In the genomic region with DNA sequence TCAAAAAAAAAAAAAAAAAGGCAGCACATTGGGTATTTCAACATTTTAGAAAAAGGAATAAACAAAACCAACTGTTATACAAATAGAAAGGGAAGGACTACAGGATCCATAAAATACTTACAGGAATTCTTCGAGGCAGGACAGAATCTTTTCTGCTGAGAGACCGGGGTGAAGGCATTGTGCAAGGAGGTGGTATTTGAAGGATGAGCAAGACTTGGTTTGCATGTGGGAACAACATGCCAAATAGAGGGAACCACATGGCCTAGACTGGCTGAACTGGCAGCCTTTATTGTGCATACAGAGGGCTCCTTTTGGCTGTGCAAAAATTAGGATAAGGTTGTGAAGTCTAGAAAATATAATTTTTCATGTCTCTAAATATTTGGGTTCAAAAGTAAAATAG, we compare ENCODE assay signal across 21 cellular contexts.
DNase-seq lines count a peak whose midpoint lies in the region; ATAC-seq, FAIRE-seq and TF ChIP-seq lines count a peak whose summit lies in the region.
"Had no signal": no experiment of that assay in that cellular context is flagged by ENCODE, and none has a peak within 500 bp of the region (broad histone marks: within the 10 kb centered on the region; RNA-seq: fewer than 3 reads in every experiment).

No MANE protein-coding gene starts in this region.

- CTCF ChIA-PET in A549 (lab: Yijun Ruan, JAX), result no interaction called here
- CTCF ChIA-PET in naive thymus-derived CD4-positive, alpha-beta T cell (lab: Charles Lee), result no interaction called here

- peak overlapping the region in 1 of 9 donors; percentile 28 for H3K27ac Mint-ChIP-seq in naive thymus-derived CD4-positive, alpha-beta T cell
- H3K27ac Mint-ChIP-seq: activated naive CD4-positive, alpha-beta T cell treated with anti-CD3 and anti-CD28 coated beads, Interleukin-2, amount 10 ng/mL, durations not matched to agents 7 days and 5 days; stimulated activated memory B cell treated with anti-CD40 and anti-IgM and Interleukin-4, amounts not matched to agents 10 μg/mL and 1 μg/mL and 100 μg/mL, for 72 hours had no signal

- ATAC-seq in A549 (peak; percentile 50 to 66; a peak in 4 of 6 replicates), GM19328 (IDR thresholded peaks at IDR 0.05; ENCODE audit: unreplicated experiment) (no peak)
- ATAC-seq in naive thymus-derived CD4-positive, alpha-beta T cell, result no peak
- ATAC-seq: left ventricle myocardium superior; stimulated activated memory B cell treated with anti-CD40 and anti-IgM and Interleukin-4, amounts not matched to agents 10 μg/mL and 1 μg/mL and 100 μg/mL, for 72 hours had no signal

- WGBS in A549 (ENCODE audit: missing lambda C conversion rate), result 72% methylated on average over 2 of the region's 2 CpGs

- peaks cover 24% of the 10 kb centered on the region for H3K4me1 ChIP-seq in A549
- no peaks in the 10 kb centered on the region for H3K4me1 ChIP-seq in naive thymus-derived CD4-positive, alpha-beta T cell (ENCODE audit: control insufficient read depth in 2 of 2, insufficient read depth in 2 of 2, low read length in 2 of 2)
- H3K4me1 ChIP-seq: Peyer's patch, tibial nerve had no signal

- TF ChIP-seq RAD21 in A549 (conservative IDR thresholded peaks at IDR 0.05 in 1 of 2, IDR thresholded peaks at IDR 0.05 in 1 of 2), result no peak

- TF ChIP-seq EP300 in A549 (IDR thresholded peaks at IDR 0.05), result no peak

- no peak for DNase-seq in A549 (ENCODE audit: low read depth in 1 of 2, low spot score in 1 of 2)
- DNase-seq in GM03348 (ENCODE audit: low spot score), result peak; percentile 81
- peak; percentile 11 for DNase-seq in RPMI7951 (ENCODE audit: low read depth)
- DNase-seq in fibroblast of peridontal ligament (ENCODE audit: extremely low read depth), result peak; percentile 91
- DNase-seq in substantia nigra (lab: John Stamatoyannopoulos, UW), result no peak
- no peak for DNase-seq in epidermal melanocyte (ENCODE audit: insufficient read length, low spot score)
- no peak for DNase-seq in naive thymus-derived CD4-positive, alpha-beta T cell
- DNase-seq: activated CD4-positive, alpha-beta T cell treated with anti-CD3 and anti-CD28 coated beads, Interleukin-2, amount 50 U/mL, for 48 hours; activated naive CD4-positive, alpha-beta T cell treated with anti-CD3 and anti-CD28 coated beads, Interleukin-2, amount 10 ng/mL, durations not matched to agents 7 days and 5 days; activated T-cell treated with anti-CD3 and anti-CD28 coated beads, Interleukin-2, amount 50 U/mL, for 1 hour; Kasumi-1; left ventricle myocardium superior; NCI-H1436; NCI-H2171 treated with DMSO at 0.1 percent for 48 hours; occipital lobe; Peyer's patch had no signal

- POLR2A ChIA-PET in A549 (lab: Yijun Ruan, JAX), result interaction anchor here (0.7 kb wide), 2 partner anchors 8 to 155 kb away, joined by 6 read pairs; no protein-coding TSS in a partner anchor
- POLR2A ChIA-PET in naive thymus-derived CD4-positive, alpha-beta T cell (lab: Charles Lee), result interaction anchor here (0.6 kb wide), 1 partner anchor 1806 kb away, joined by 3 read pairs; no protein-coding TSS in a partner anchor

- peaks cover 5 to 19% (median 10%) of the 10 kb centered on the region in 7 donors for H3K4me1 Mint-ChIP-seq in naive thymus-derived CD4-positive, alpha-beta T cell

- H3K36me3 Mint-ChIP-seq in naive thymus-derived CD4-positive, alpha-beta T cell, result peaks cover 0 to 12% (median 7%) of the 10 kb centered on the region in 5 donors

- no peak overlapping the region for H3K4me3 ChIP-seq in A549
- no peak overlapping the region for H3K4me3 ChIP-seq in naive thymus-derived CD4-positive, alpha-beta T cell (ENCODE audit: low read length)
- H3K4me3 ChIP-seq: Peyer's patch, right atrium auricular region, tibial nerve had no signal

- FAIRE-seq in A549 (lab: Jason Lieb, UNC), result no peak
- FAIRE-seq: colon had no signal

- peaks cover 0 to 1% (median 0%) of the 10 kb centered on the region in 11 donors for H3K9me3 Mint-ChIP-seq in naive thymus-derived CD4-positive, alpha-beta T cell
- H3K9me3 Mint-ChIP-seq: activated naive CD4-positive, alpha-beta T cell treated with anti-CD3 and anti-CD28 coated beads, Interleukin-2, amount 10 ng/mL, durations not matched to agents 7 days and 5 days; stimulated activated memory B cell treated with anti-CD40 and anti-IgM and Interleukin-4, amounts not matched to agents 10 μg/mL and 1 μg/mL and 100 μg/mL, for 72 hours had no signal

- TF ChIP-seq POLR2A in A549 (IDR thresholded peaks at IDR 0.05; ENCODE audit: low read length), result no peak

- H3K36me3 ChIP-seq in naive thymus-derived CD4-positive, alpha-beta T cell (ENCODE audit: control insufficient read depth in 2 of 3, insufficient read depth in 3 of 3, low read length in 3 of 3), result peaks cover 0 to 16% (median 0%) of the 10 kb centered on the region in 3 experiments
- H3K36me3 ChIP-seq: right atrium auricular region had no signal

- no peak overlapping the region for H3K4me2 ChIP-seq in A549

- no peaks in the 10 kb centered on the region for H3K27me3 Mint-ChIP-seq in naive thymus-derived CD4-positive, alpha-beta T cell
- H3K27me3 Mint-ChIP-seq: activated naive CD4-positive, alpha-beta T cell treated with anti-CD3 and anti-CD28 coated beads, Interleukin-2, amount 10 ng/mL, durations not matched to agents 7 days and 5 days; stimulated activated memory B cell treated with anti-CD40 and anti-IgM and Interleukin-4, amounts not matched to agents 10 μg/mL and 1 μg/mL and 100 μg/mL, for 72 hours had no signal

- TF ChIP-seq CTCF in A549 (IDR thresholded peaks at IDR 0.05), result no peak

- H3K27me3 ChIP-seq in naive thymus-derived CD4-positive, alpha-beta T cell (ENCODE audit: control insufficient read depth in 2 of 2, insufficient read depth in 2 of 2, low read length in 2 of 2), result no peaks in the 10 kb centered on the region
- H3K27me3 ChIP-seq: Peyer's patch, right atrium auricular region, tibial nerve had no signal

- H3K27ac ChIP-seq in A549 (no peak overlapping the region), substantia nigra (ENCODE audit: low read depth, low read length, poor library complexity, severe bottlenecking) (no peak overlapping the region)
- no peak overlapping the region for H3K27ac ChIP-seq in naive thymus-derived CD4-positive, alpha-beta T cell (ENCODE audit: low read depth, low read length)
- H3K27ac ChIP-seq: Peyer's patch, tibial nerve had no signal

- no peak overlapping the region for H3K4me3 Mint-ChIP-seq in naive thymus-derived CD4-positive, alpha-beta T cell
- H3K4me3 Mint-ChIP-seq: activated naive CD4-positive, alpha-beta T cell treated with anti-CD3 and anti-CD28 coated beads, Interleukin-2, amount 10 ng/mL, durations not matched to agents 7 days and 5 days; stimulated activated memory B cell treated with anti-CD40 and anti-IgM and Interleukin-4, amounts not matched to agents 10 μg/mL and 1 μg/mL and 100 μg/mL, for 72 hours had no signal

- H3K9me3 ChIP-seq in A549, result no peaks in the 10 kb centered on the region
- H3K9me3 ChIP-seq in naive thymus-derived CD4-positive, alpha-beta T cell (ENCODE audit: control insufficient read depth in 2 of 3, low read length in 3 of 3), result no peaks in the 10 kb centered on the region
- H3K9me3 ChIP-seq: Peyer's patch, right atrium auricular region, tibial nerve had no signal

- intact Hi-C loops in naive thymus-derived CD4-positive, alpha-beta T cell (cut with micrococcal nuclease), result no loop called here

TF ChIP-seq in A549, 52 proteins besides CTCF, POLR2A, EP300 and RAD21:
- no peak for TF ChIP-seq CHD2 (IDR thresholded peaks at IDR 0.05; ENCODE audit: low read length, partially characterized antibody)
- no peak for TF ChIP-seq FOSL2 (IDR thresholded peaks at IDR 0.05)
- no peak for TF ChIP-seq FOSL2 (CRISPR knock-in tag; IDR thresholded peaks at IDR 0.05)
- TF ChIP-seq, protein P1, sequence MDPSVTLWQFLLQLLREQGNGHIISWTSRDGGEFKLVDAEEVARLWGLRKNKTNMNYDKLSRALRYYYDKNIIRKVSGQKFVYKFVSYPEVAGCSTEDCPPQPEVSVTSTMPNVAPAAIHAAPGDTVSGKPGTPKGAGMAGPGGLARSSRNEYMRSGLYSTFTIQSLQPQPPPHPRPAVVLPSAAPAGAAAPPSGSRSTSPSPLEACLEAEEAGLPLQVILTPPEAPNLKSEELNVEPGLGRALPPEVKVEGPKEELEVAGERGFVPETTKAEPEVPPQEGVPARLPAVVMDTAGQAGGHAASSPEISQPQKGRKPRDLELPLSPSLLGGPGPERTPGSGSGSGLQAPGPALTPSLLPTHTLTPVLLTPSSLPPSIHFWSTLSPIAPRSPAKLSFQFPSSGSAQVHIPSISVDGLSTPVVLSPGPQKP (IDR thresholded peaks at IDR 0.05; ENCODE audit: low read depth, low read length), result no peak
- TF ChIP-seq KDM5A (IDR thresholded peaks at IDR 0.05), result no peak
- no peak for TF ChIP-seq PHF8 (IDR thresholded peaks at IDR 0.05; ENCODE audit: borderline replicate concordance, low read depth)
- TF ChIP-seq, protein P2, sequence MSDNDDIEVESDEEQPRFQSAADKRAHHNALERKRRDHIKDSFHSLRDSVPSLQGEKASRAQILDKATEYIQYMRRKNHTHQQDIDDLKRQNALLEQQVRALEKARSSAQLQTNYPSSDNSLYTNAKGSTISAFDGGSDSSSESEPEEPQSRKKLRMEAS (IDR thresholded peaks at IDR 0.05), result no peak
- TF ChIP-seq MYC (IDR thresholded peaks at IDR 0.05; ENCODE audit: borderline replicate concordance, low read length), result no peak
- TF ChIP-seq, protein P3, sequence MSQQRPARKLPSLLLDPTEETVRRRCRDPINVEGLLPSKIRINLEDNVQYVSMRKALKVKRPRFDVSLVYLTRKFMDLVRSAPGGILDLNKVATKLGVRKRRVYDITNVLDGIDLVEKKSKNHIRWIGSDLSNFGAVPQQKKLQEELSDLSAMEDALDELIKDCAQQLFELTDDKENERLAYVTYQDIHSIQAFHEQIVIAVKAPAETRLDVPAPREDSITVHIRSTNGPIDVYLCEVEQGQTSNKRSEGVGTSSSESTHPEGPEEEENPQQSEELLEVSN (IDR thresholded peaks at IDR 0.05; ENCODE audit: borderline replicate concordance, low read depth), result no peak

Comparison
In these comparisons a context has a peak if more than half of its experiments do, and no peak if none do; other contexts are left out.
1. ATAC-seq: peak in A549 (2 of 2); none in GM19328 (single experiment) and naive thymus-derived CD4-positive, alpha-beta T cell (single experiment).
2. DNase-seq: peak in GM03348 (single experiment), RPMI7951 (single experiment) and fibroblast of peridontal ligament (single experiment); none in A549 (0 of 2), substantia nigra (0 of 49), epidermal melanocyte (single experiment) and naive thymus-derived CD4-positive, alpha-beta T cell (0 of 9).